Comparison of ENCODE assay signal across 16 cellular contexts in genomic region chr14:93956082-93956481, GRCh38. TPM values are rescaled to one million over a fixed set of nuclear protein-coding genes. Genes with fewer than 3 reads are reported as not detected.
A peak's percentile ranks its signal among the peaks of the same experiment; 100 is the strongest.
DNase-seq lines count a peak whose midpoint lies in the region; ATAC-seq and TF ChIP-seq lines count a peak whose summit lies in the region.
"Had no signal": no experiment of that assay in that cellular context is flagged by ENCODE, and none has a peak within 500 bp of the region (broad histone marks: within the 10 kb centered on the region; RNA-seq: fewer than 3 reads in every experiment).

No MANE protein-coding gene starts in this region.

- peak overlapping the region; percentile 86 for H3K4me3 Mint-ChIP-seq in activated CD4-positive, alpha-beta T cell treated with anti-CD3 and anti-CD28 coated beads, Interleukin-2, amount 10 ng/mL, durations not matched to agents 24 days and 14 days
- H3K4me3 Mint-ChIP-seq: GM23338 had no signal

- H3K27me3 Mint-ChIP-seq in activated CD4-positive, alpha-beta T cell treated with anti-CD3 and anti-CD28 coated beads, Interleukin-2, amount 10 ng/mL, durations not matched to agents 24 days and 14 days, result no peaks in the 10 kb centered on the region

- H3K27ac ChIP-seq in duodenal mucosa (ENCODE audit: low read depth, low read length), result peak overlapping the region; percentile 13
- peak overlapping the region; percentile 73 for H3K27ac ChIP-seq in skeletal muscle tissue (ENCODE audit: low read depth, low read length)
- H3K27ac ChIP-seq in testis, result no peak overlapping the region
- H3K27ac ChIP-seq: epithelial cell of prostate, SK-N-MC, uterus had no signal

- no peak for ATAC-seq in GM19035 (IDR thresholded peaks at IDR 0.05; ENCODE audit: unreplicated experiment)
- ATAC-seq in HG02938 (IDR thresholded peaks at IDR 0.05; ENCODE audit: unreplicated experiment), result no peak
- ATAC-seq: GM23338 had no signal

- H3K9me3 Mint-ChIP-seq in activated CD4-positive, alpha-beta T cell treated with anti-CD3 and anti-CD28 coated beads, Interleukin-2, amount 10 ng/mL, durations not matched to agents 24 days and 14 days, result no peaks in the 10 kb centered on the region
- H3K9me3 Mint-ChIP-seq: GM23338 had no signal

- H3K4me1 ChIP-seq in duodenal mucosa (ENCODE audit: control insufficient read depth in 1 of 2, insufficient read depth in 2 of 2, low read length in 2 of 2) (peaks cover 48 to 61% of the 10 kb centered on the region in 2 donors), skeletal muscle tissue (ENCODE audit: control insufficient read depth in 3 of 3, insufficient read depth in 3 of 3, low read length in 3 of 3) (peaks cover 89 to 97% (median 90%) of the 10 kb centered on the region in 3 donors), testis (no peaks in the 10 kb centered on the region)
- H3K4me1 ChIP-seq: uterus had no signal

- H3K27ac Mint-ChIP-seq in activated CD4-positive, alpha-beta T cell treated with anti-CD3 and anti-CD28 coated beads, Interleukin-2, amount 10 ng/mL, durations not matched to agents 24 days and 14 days, result peak overlapping the region; percentile 100

- H3K36me3 ChIP-seq in duodenal mucosa (ENCODE audit: control insufficient read depth in 1 of 2, insufficient read depth in 2 of 2, low read length in 2 of 2) (no peaks in the 10 kb centered on the region), skeletal muscle tissue (ENCODE audit: control insufficient read depth in 3 of 3, insufficient read depth in 3 of 3, low read length in 3 of 3) (peaks cover 66 to 89% (median 78%) of the 10 kb centered on the region in 3 donors), testis (ENCODE audit: low read depth, missing control alignments) (no peaks in the 10 kb centered on the region)
- H3K36me3 ChIP-seq: uterus had no signal

- peak overlapping the region; percentile 20 to 41 for H3K9ac ChIP-seq in duodenal mucosa (ENCODE audit: low read depth in 1 of 2, low read length in 2 of 2)
- H3K9ac ChIP-seq in skeletal muscle tissue (ENCODE audit: low read depth in 1 of 3, low read length in 3 of 3), result peak overlapping the region in 1 of 3 donors; percentile 60

- 86 to 90% methylated on average over 3 to 4 of the region's 4 CpGs for WGBS in testis, 2 donors

- peaks cover 38% of the 10 kb centered on the region for H3K36me3 Mint-ChIP-seq in activated CD4-positive, alpha-beta T cell treated with anti-CD3 and anti-CD28 coated beads, Interleukin-2, amount 10 ng/mL, durations not matched to agents 24 days and 14 days (ENCODE audit: low read depth)

- H3K4me3 ChIP-seq in duodenal mucosa (ENCODE audit: low read depth in 1 of 2, low read length in 2 of 2) (peak overlapping the region; percentile 33 to 44), skeletal muscle tissue (ENCODE audit: low read length in 3 of 3) (no peak overlapping the region), testis (no peak overlapping the region)
- H3K4me3 ChIP-seq: GM23338, SK-N-MC, uterus had no signal

- no peak for TF ChIP-seq CTCF in testis (IDR thresholded peaks at IDR 0.05)

- H3K9me3 ChIP-seq in duodenal mucosa (ENCODE audit: control insufficient read depth in 1 of 2, low read length in 2 of 2), result no peaks in the 10 kb centered on the region
- H3K9me3 ChIP-seq in skeletal muscle tissue (ENCODE audit: control insufficient read depth in 3 of 3, low read length in 3 of 3), result no peaks in the 10 kb centered on the region
- no peaks in the 10 kb centered on the region for H3K9me3 ChIP-seq in testis
- H3K9me3 ChIP-seq: uterus had no signal

- no peak for TF ChIP-seq POLR2A in testis (IDR thresholded peaks at IDR 0.05)

- H3K27me3 ChIP-seq in duodenal mucosa (ENCODE audit: control insufficient read depth in 1 of 2, insufficient read depth in 2 of 2, low read length in 2 of 2) (no peaks in the 10 kb centered on the region), skeletal muscle tissue (ENCODE audit: control insufficient read depth in 3 of 3, insufficient read depth in 3 of 3, low read length in 3 of 3) (no peaks in the 10 kb centered on the region), testis (no peaks in the 10 kb centered on the region)
- H3K27me3 ChIP-seq: uterus had no signal

- H3K4me1 Mint-ChIP-seq in activated CD4-positive, alpha-beta T cell treated with anti-CD3 and anti-CD28 coated beads, Interleukin-2, amount 10 ng/mL, durations not matched to agents 24 days and 14 days, result peaks cover 90% of the 10 kb centered on the region

- no peak for DNase-seq in activated CD4-positive, alpha-beta T cell treated with anti-CD3 and anti-CD28 coated beads, Interleukin-2, amount 10 ng/mL, durations not matched to agents 24 days and 14 days
- DNase-seq in activated CD4-positive, alpha-beta T cell treated with anti-CD3 and anti-CD28 coated beads for 48 hours, result no peak
- DNase-seq in NCI-H345 (lab: John Stamatoyannopoulos, UW) (peak; percentile 57), testis (no peak)
- DNase-seq: activated CD4-positive, alpha-beta T cell treated with anti-CD3 and anti-CD28 coated beads, Interleukin-2, amount 50 U/mL, for 4 hours; uterus had no signal

- intact Hi-C loops in activated CD4-positive, alpha-beta T cell treated with anti-CD3 and anti-CD28 coated beads, Interleukin-2, amount 10 ng/mL, durations not matched to agents 24 days and 14 days (cut with micrococcal nuclease), result loop anchor here (5.0 kb wide), 1 partner anchor 126 kb away; the partner anchor contains the start of genes DDX24 and IFI27L1
- intact Hi-C loops in testis (cut with DNase I; ENCODE audit: low total_unique reads), result no loop called here

RNA-seq across cellular contexts. Expression of gene ASB2, which starts 20.3 kb away (rescaled TPM):
- 21.1 and 21.6 TPM in 2 replicates for total RNA-seq in activated CD4-positive, alpha-beta T cell treated with anti-CD3 and anti-CD28 coated beads, Interleukin-2, amount 10 ng/mL, durations not matched to agents 24 days and 14 days
- total RNA-seq in skeletal muscle tissue (16.2 TPM), testis (1 to 10 TPM; 3.7 to 4.3 TPM)
- polyA plus RNA-seq in testis (ENCODE audit: insufficient read depth, low read depth, low replicate concordance), result 3.5 TPM
- total RNA-seq: NCI-H460 had no signal

RNA-seq across cellular contexts. Expression of gene FAM181A, which starts 28.9 kb away (rescaled TPM):
- total RNA-seq in activated CD4-positive, alpha-beta T cell treated with anti-CD3 and anti-CD28 coated beads, Interleukin-2, amount 10 ng/mL, durations not matched to agents 24 days and 14 days, result not detected in 2 replicates
- total RNA-seq in skeletal muscle tissue, result not detected
- 10 to 100 TPM; 12.7 to 18.0 TPM for total RNA-seq in testis
- polyA plus RNA-seq in testis (ENCODE audit: insufficient read depth, low read depth, low replicate concordance), result 48.5 TPM
- total RNA-seq: GM23338, LHCN-M2, NCI-H460 had no signal
- polyA plus RNA-seq: AG04450, GM23338 had no signal

RNA-seq across cellular contexts. Expression of gene CCDC197, which starts 41.0 kb away (rescaled TPM):
- not detected in 2 replicates for total RNA-seq in activated CD4-positive, alpha-beta T cell treated with anti-CD3 and anti-CD28 coated beads, Interleukin-2, amount 10 ng/mL, durations not matched to agents 24 days and 14 days
- total RNA-seq in skeletal muscle tissue, result not detected
- total RNA-seq in testis, result 10 to 100 TPM in 1 of 2 donors, 1 to 10 TPM in 1; 5.6 to 20.7 TPM
- polyA plus RNA-seq in testis (ENCODE audit: insufficient read depth, low read depth, low replicate concordance), result 31.0 TPM
- total RNA-seq: GM23338, LHCN-M2, NCI-H460, uterus had no signal
- polyA plus RNA-seq: AG04450, GM23338 had no signal

Comparison
In these comparisons a context has a peak if more than half of its experiments do, and no peak if none do; other contexts are left out.
1. H3K27ac ChIP-seq: peak in duodenal mucosa (single experiment) and skeletal muscle tissue (single experiment); none in testis (0 of 2).
2. H3K4me3 ChIP-seq: peak in duodenal mucosa (2 of 2); none in skeletal muscle tissue (0 of 3) and testis (0 of 2).
3. RNA of gene FAM181A, which starts 28.9 kb away (total RNA-seq): 12.7 to 18.0 TPM in testis; not detected in activated CD4-positive, alpha-beta T cell treated with anti-CD3 and anti-CD28 coated beads, Interleukin-2, amount 10 ng/mL, durations not matched to agents 24 days and 14 days and not detected in skeletal muscle tissue (single experiment); every median in the first group is over 10 times any median in the second.